In genomic region chr2:171852489-171852888, GRCh38 we compare ENCODE assay signal across 22 cellular contexts. TPM values are rescaled to one million over a fixed set of nuclear protein-coding genes. Genes with fewer than 3 reads are reported as not detected.
DNase-seq lines count a peak whose midpoint lies in the region; ATAC-seq, FAIRE-seq and TF ChIP-seq lines count a peak whose summit lies in the region.
"Had no signal": no experiment of that assay in that cellular context is flagged by ENCODE, and none has a peak within 500 bp of the region (broad histone marks: within the 10 kb centered on the region; RNA-seq: fewer than 3 reads in every experiment).

No MANE protein-coding gene starts in this region.

- BruUV-seq in OCI-LY7 (replicated peaks; lab: Mats Ljungman, UMichigan): TSS peak; percentile 7

- H3K4me3 ChIP-seq in OCI-LY7 (ENCODE audit: low read depth, low read length, poor library complexity, severe bottlenecking): no peak overlapping the region
- no peak overlapping the region for H3K4me3 ChIP-seq in coronary artery
- H3K4me3 ChIP-seq: BLaER1 had no signal

- H4K20me1 ChIP-seq in OCI-LY7 (ENCODE audit: insufficient read depth, low read length): no peaks in the 10 kb centered on the region
- H4K20me1 ChIP-seq: BLaER1 had no signal

- no peaks in the 10 kb centered on the region for H3K4me1 ChIP-seq in OCI-LY7 (ENCODE audit: insufficient read depth, low read length, poor library complexity, severe bottlenecking)
- H3K4me1 ChIP-seq: BLaER1 had no signal

- CTCF ChIA-PET in OCI-LY7 (lab: Charles Lee; ENCODE audit: unreplicated experiment): no interaction called here

- TF ChIP-seq CTCF in OCI-LY7 (conservative IDR thresholded peaks at IDR 0.05; ENCODE audit: low read length): no peak
- no peak for TF ChIP-seq CTCF in coronary artery (IDR thresholded peaks at IDR 0.05)

- POLR2A ChIA-PET in OCI-LY7 (lab: Charles Lee): no interaction called here

- H3K4me2 ChIP-seq in OCI-LY7 (ENCODE audit: low read length): no peak overlapping the region
- H3K4me2 ChIP-seq: BLaER1 had no signal

- H3K79me2 ChIP-seq in OCI-LY7 (ENCODE audit: insufficient read depth, low read depth, low read length): no peaks in the 10 kb centered on the region

- H3K36me3 ChIP-seq in OCI-LY7 (ENCODE audit: insufficient read depth, low read length): peaks cover 57% of the 10 kb centered on the region

- H3K27ac ChIP-seq in OCI-LY7 (ENCODE audit: low read depth, low read length, poor library complexity, severe bottlenecking): no peak overlapping the region
- H3K27ac ChIP-seq in coronary artery: no peak overlapping the region
- no peak overlapping the region for H3K27ac ChIP-seq in caudate nucleus (ENCODE audit: low read depth, low read length)
- H3K27ac ChIP-seq: BLaER1 had no signal

- intact Hi-C loops in OCI-LY7 (cut with micrococcal nuclease; ENCODE audit: unreplicated experiment): no loop called here

- peak; percentile 16 for DNase-seq in GM04504 (ENCODE audit: low read depth)
- DNase-seq in OCI-LY7 (ENCODE audit: low spot score): no peak
- DNase-seq in fibroblast of peridontal ligament (ENCODE audit: extremely low read depth): peak; percentile 68
- no peak for DNase-seq in coronary artery (ENCODE audit: low spot score)
- DNase-seq in caudate nucleus (lab: John Stamatoyannopoulos, UW): no peak
- DNase-seq: CD4-positive, alpha-beta T cell; COR-L47; DMS79; H7; Kasumi-1; NCI-H1105; NCI-H146; NCI-H2029 treated with DMSO at 0.1 percent for 48 hours; NCI-H2171 treated with DMSO at 0.1 percent for 48 hours; NCI-H446; NCI-H526 had no signal

- peak; percentile 40 for FAIRE-seq in A204.1 (lab: Jason Lieb, UNC)
- FAIRE-seq: GM12891 had no signal

- H3K9me2 ChIP-seq in OCI-LY7 (ENCODE audit: insufficient read depth, low read length): no peaks in the 10 kb centered on the region

- H2AFZ ChIP-seq in OCI-LY7 (ENCODE audit: low read length): no peak overlapping the region

- no peaks in the 10 kb centered on the region for H3K9me3 ChIP-seq in OCI-LY7 (ENCODE audit: low read length)
- H3K9me3 ChIP-seq: BLaER1 had no signal

- ATAC-seq in HG03469 (IDR thresholded peaks at IDR 0.05; ENCODE audit: unreplicated experiment) (no peak), GM19467 (IDR thresholded peaks at IDR 0.05; ENCODE audit: unreplicated experiment) (no peak)
- ATAC-seq: Right ventricle myocardium inferior had no signal

RNA-seq across cellular contexts. Expression of gene SLC25A12, which starts 41.6 kb away (rescaled TPM):
- 21.0 and 28.1 TPM in 2 replicates for total RNA-seq in OCI-LY7 (2014; rRNA removed; shearing (Covaris generic))
- 29.7 and 32.3 TPM in 2 replicates for total RNA-seq in OCI-LY7 (2022)

Comparison
In these comparisons a context has a peak if more than half of its experiments do, and no peak if none do; other contexts are left out.
1. DNase-seq: peak in GM04504 (single experiment) and fibroblast of peridontal ligament (single experiment); none in OCI-LY7 (single experiment), coronary artery (single experiment) and caudate nucleus (0 of 61).